In the genomic region with DNA sequence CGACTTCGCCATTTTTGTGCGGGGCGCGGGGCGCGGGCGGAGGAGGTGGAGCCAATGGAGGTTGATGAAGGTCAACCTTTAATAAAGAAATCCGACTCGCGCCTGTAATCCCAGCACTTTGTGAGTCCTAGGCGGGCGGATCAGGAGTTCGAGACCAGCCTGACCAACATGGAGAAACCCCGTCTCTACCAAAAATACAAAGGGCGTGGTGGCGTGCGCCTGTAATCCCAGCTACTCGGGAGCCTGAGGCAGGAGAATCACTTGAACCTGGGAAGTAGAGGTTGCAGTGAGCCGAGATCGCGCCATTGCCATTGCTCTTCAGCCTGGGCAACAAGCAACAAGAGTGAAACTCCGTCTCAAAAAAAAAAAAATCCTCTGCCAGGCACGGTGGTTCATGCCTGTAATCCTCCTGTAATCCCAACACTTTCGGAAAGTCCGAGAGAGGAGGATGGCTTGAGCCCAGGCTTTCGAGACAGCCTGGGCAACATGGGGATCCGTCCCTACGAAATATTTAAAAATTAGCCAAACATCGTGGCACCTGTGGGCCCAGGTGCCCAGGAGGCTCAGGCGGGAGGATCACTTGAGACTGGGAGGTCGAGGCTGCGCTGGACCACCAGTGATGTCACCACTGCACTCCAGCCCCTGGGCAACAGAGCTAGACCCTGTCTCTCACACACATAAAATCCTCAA, we compare ENCODE assay signal across 9 cellular contexts. TPM values are rescaled to one million over a fixed set of nuclear protein-coding genes. Genes with fewer than 3 reads are reported as not detected.
A peak's percentile ranks its signal among the peaks of the same experiment; 100 is the strongest.
DNase-seq lines count a peak whose midpoint lies in the region; FAIRE-seq and TF ChIP-seq lines count a peak whose summit lies in the region.
"Had no signal": no experiment of that assay in that cellular context is flagged by ENCODE, and none has a peak within 500 bp of the region (broad histone marks: within the 10 kb centered on the region; RNA-seq: fewer than 3 reads in every experiment).

No MANE protein-coding gene starts in this region.

- H3K9me3 ChIP-seq in SK-N-MC (ENCODE audit: low read depth, low read length) (no peaks in the 10 kb centered on the region), sigmoid colon (no peaks in the 10 kb centered on the region)

- H3K36me3 ChIP-seq in SK-N-MC (ENCODE audit: insufficient read depth, low read length) (peaks cover 35% of the 10 kb centered on the region), sigmoid colon (peaks cover 0 to 28% (median 24%) of the 10 kb centered on the region in 4 donors)

- 50 to 53% methylated on average over 33 of the region's 33 CpGs for WGBS in sigmoid colon, 2 donors

- intact Hi-C loops in sigmoid colon (cut with DNase I) = loop anchor here (5.0 kb wide), 1 partner anchor 88 kb away; no protein-coding TSS in a partner anchor

- peaks cover 0 to 20% (median 19%) of the 10 kb centered on the region in 4 donors for H3K4me1 ChIP-seq in sigmoid colon

- DNase-seq in SK-N-MC (ENCODE audit: low read depth, low spot score) (no peak), fibroblast of pulmonary artery (ENCODE audit: low read depth) (no peak), sigmoid colon (no peak), H54 (ENCODE audit: insufficient read length, low spot score) (no peak), HTR-8/SVneo (ENCODE audit: insufficient read length, low spot score) (no peak), SIG-M5 (lab: John Stamatoyannopoulos, UW) (no peak)
- no peak for DNase-seq in stimulated activated CD4-positive, alpha-beta T cell treated with anti-CD3 and anti-CD28 coated beads, Interleukin-15, amount 100 ng/mL, for 24 hours

- FAIRE-seq in H54 (lab: Jason Lieb, UNC) (no peak), HTR-8/SVneo (lab: Jason Lieb, UNC) (no peak)

- no peaks in the 10 kb centered on the region for H3K27me3 ChIP-seq in sigmoid colon

- H3K4me3 ChIP-seq in GM08714 (ENCODE audit: low read length) (peak overlapping the region; percentile 37; the same call in 1 of the 2 replicates), SK-N-MC (peak overlapping the region; percentile 99), fibroblast of pulmonary artery (replicated peaks; ENCODE audit: low read depth, low read length) (peak overlapping the region; percentile 31), sigmoid colon (peak overlapping the region; percentile 79 to 100 (median 96))

- H3K9ac ChIP-seq in SK-N-MC (ENCODE audit: insufficient read length) = no peak overlapping the region

- H3K27ac ChIP-seq in SK-N-MC (peak overlapping the region; percentile 54; the same call in 1 of the 2 replicates), sigmoid colon (peak overlapping the region; percentile 88 to 94 (median 92))

- no peak for TF ChIP-seq POLR2A in sigmoid colon (IDR thresholded peaks at IDR 0.05)
- no peak for TF ChIP-seq POLR2A in H54 (IDR thresholded peaks at IDR 0.05; ENCODE audit: low read depth, low read length)

- TF ChIP-seq CTCF in fibroblast of pulmonary artery (IDR thresholded peaks at IDR 0.05; ENCODE audit: low read length, missing control alignments) (no peak), sigmoid colon (IDR thresholded peaks at IDR 0.05) (no peak)

- no peak for TF ChIP-seq EP300 in sigmoid colon (IDR thresholded peaks at IDR 0.05)

RNA-seq across cellular contexts. Expression of a gene that starts 0.5 kb away (rescaled TPM):
- 10 to 100 TPM; 47.6 to 58.5 (median 51.6) TPM for total RNA-seq in sigmoid colon
- polyA plus RNA-seq in sigmoid colon = 10 to 100 TPM; 28.2 to 50.1 (median 41.8) TPM

RNA-seq across cellular contexts. Expression of a gene that starts 4.3 kb away (rescaled TPM):
- total RNA-seq in sigmoid colon = not detected
- polyA plus RNA-seq in sigmoid colon = not detected
- total RNA-seq: subcutaneous adipose tissue had no signal

RNA-seq across cellular contexts. Expression of a gene that starts 11.3 kb away (rescaled TPM):
- not detected for total RNA-seq in sigmoid colon
- polyA plus RNA-seq in sigmoid colon = under 1 TPM in 1 of 3 donors, not detected in 2; 0.15 TPM

RNA-seq across cellular contexts. Expression of a gene that starts 13.9 kb away (rescaled TPM):
- not detected for total RNA-seq in sigmoid colon
- under 1 TPM in 1 of 3 donors, not detected in 2; 0.03 TPM for polyA plus RNA-seq in sigmoid colon

RNA-seq across cellular contexts. Expression of a gene that starts 16.0 kb away (rescaled TPM):
- 1 to 10 TPM in 2 of 4 donors, under 1 TPM in 2; 0.68 to 1.4 (median 0.97) TPM for total RNA-seq in sigmoid colon
- 1 to 10 TPM in 1 of 3 donors, not detected in 2; 2.6 TPM for polyA plus RNA-seq in sigmoid colon

Comparison
In these comparisons a context has a peak if more than half of its experiments do, and no peak if none do; other contexts are left out.
1. H3K4me3 ChIP-seq: peak in every context shown above with its lines; median percentile 99 in SK-N-MC; 96 in sigmoid colon; 37 in GM08714; 31 in fibroblast of pulmonary artery.